In the genomic region with DNA sequence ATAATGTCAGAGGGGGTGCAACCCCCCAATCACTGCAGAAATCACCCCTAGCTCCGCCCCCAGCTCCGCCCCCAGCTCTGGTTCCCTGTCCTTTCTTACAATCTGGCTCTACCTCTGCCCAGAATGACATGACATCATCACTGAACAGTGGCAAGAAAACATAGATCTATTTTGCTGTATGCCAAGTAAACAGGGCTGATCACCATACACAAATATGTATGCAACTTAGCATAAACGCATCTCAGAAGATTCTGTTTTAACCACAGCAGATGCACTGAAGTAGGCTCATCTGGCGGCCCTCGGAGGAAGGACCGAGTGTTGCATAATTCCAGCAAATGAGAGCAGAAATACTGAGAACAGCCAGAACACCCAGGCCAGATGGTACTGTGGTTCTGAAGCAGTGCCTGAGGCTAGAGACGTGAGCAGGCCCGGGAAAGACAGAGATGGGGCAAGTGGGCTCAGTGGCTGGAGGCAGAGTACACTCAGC, we compare ENCODE assay signal across 8 cellular contexts.
DNase-seq lines count a peak whose midpoint lies in the region; ATAC-seq, FAIRE-seq and TF ChIP-seq lines count a peak whose summit lies in the region.

No MANE protein-coding gene starts in this region.

- H3K9me3 ChIP-seq in OCI-LY1 (ENCODE audit: low read length) (no peaks in the 10 kb centered on the region), K562 (replicated peaks; ENCODE audit: control insufficient read depth, insufficient read depth, low read depth, low read length) (0 out of 2 replicates have a peak, but pooled peaks cover 3% of the 10 kb centered on the region), lung (ENCODE audit: control insufficient read depth in 2 of 2, insufficient read depth in 1 of 2, low read length in 1 of 2) (no peaks in the 10 kb centered on the region)

- no peak overlapping the region for H2AFZ ChIP-seq in OCI-LY1 (ENCODE audit: low read length)
- no peak overlapping the region for H2AFZ ChIP-seq in K562 (ENCODE audit: low read depth, low read length)

- DNase-seq in GM18507 (ENCODE audit: extremely low spot score, insufficient read length, low read depth) (no peak), K562 (ENCODE audit: extremely low read depth in 1 of 4, low spot score in 3 of 4) (peak in 2 of 4 experiments; percentile 40 to 42), lung (ENCODE audit: low spot score) (no peak), HK-2 (ENCODE audit: unreplicated experiment) (no peak), NCI-H2196 (lab: John Stamatoyannopoulos, UW; ENCODE audit: unreplicated experiment) (no peak)

- peak; percentile 69 for FAIRE-seq in GM18507 (lab: Jason Lieb, UNC)
- FAIRE-seq in K562 (lab: Jason Lieb, UNC), result no peak

- in situ Hi-C loops in K562 (cut with MboI), result no loop called here

- H3K4me1 ChIP-seq in OCI-LY1 (ENCODE audit: insufficient read depth, low read length, severe bottlenecking) (peaks cover 73% of the 10 kb centered on the region), K562 (replicated peaks in 1 of 2; ENCODE audit: control insufficient read depth in 2 of 2, insufficient read depth in 2 of 2, low read length in 2 of 2) (no peaks in the 10 kb centered on the region), lung (ENCODE audit: control insufficient read depth in 2 of 2, insufficient read depth in 2 of 2, low read length in 2 of 2) (peaks cover 8 to 26% of the 10 kb centered on the region in 2 donors)

- H3K9me2 ChIP-seq in OCI-LY1 (ENCODE audit: low read depth, low read length), result no peaks in the 10 kb centered on the region

- TF ChIP-seq RAD21 in K562 (CRISPR knock-in tag; conservative IDR thresholded peaks at IDR 0.05 in 1 of 2, IDR thresholded peaks at IDR 0.05 in 1 of 2), result no peak

- intact Hi-C loops in K562 (cut with micrococcal nuclease), result no loop called here

- no TSS peak for BruUV-seq in K562 (replicated peaks; lab: Mats Ljungman, UMichigan)

- H3F3A ChIP-seq in OCI-LY1 (ENCODE audit: insufficient read depth, low read length), result 0 out of 2 replicates have a peak, but pooled peaks cover 3% of the 10 kb centered on the region

- ATAC-seq in K562 (peak; percentile 64), lung (ENCODE audit: insufficient read depth, low FRiP score) (peak; percentile 19), HG03175 (IDR thresholded peaks at IDR 0.05; ENCODE audit: unreplicated experiment) (no peak), HG03196 (IDR thresholded peaks at IDR 0.05; ENCODE audit: unreplicated experiment) (no peak)

- no peak for TF ChIP-seq EP300 in K562 (IDR thresholded peaks at IDR 0.05; ENCODE audit: low read length)

- TF ChIP-seq CTCF in OCI-LY1 (IDR thresholded peaks at IDR 0.05; ENCODE audit: low read length) (no peak; the same call in 1 of the 2 replicates), K562 (IDR thresholded peaks at IDR 0.05 in 2 of 3, conservative IDR thresholded peaks at IDR 0.05 in 1 of 3; ENCODE audit: insufficient read depth in 2 of 3, low read depth in 1 of 3, low read length in 3 of 3) (no peak), lung (IDR thresholded peaks at IDR 0.05; ENCODE audit: control extremely low read depth, extremely low read depth) (no peak)

- H3K4me3 ChIP-seq in OCI-LY1 (ENCODE audit: low read depth, low read length, poor library complexity, severe bottlenecking), result no peak overlapping the region
- H3K4me3 ChIP-seq in K562, result no peak overlapping the region
- no peak overlapping the region for H3K4me3 ChIP-seq in lung

- no peaks in the 10 kb centered on the region for H3K9me1 ChIP-seq in K562 (ENCODE audit: control insufficient read depth, insufficient read depth, low read length)

- 45% methylated on average over 8 of the region's 8 CpGs for WGBS in K562 (ENCODE audit: insufficient coverage, low coverage, missing lambda C conversion rate)
- 39 to 45% methylated on average over 8 of the region's 8 CpGs for WGBS in lung, 2 donors

- POLR2A ChIA-PET in K562 (lab: Yijun Ruan, JAX), result no interaction called here

- H3K27ac ChIP-seq in OCI-LY1 (ENCODE audit: low read depth, low read length, poor library complexity, severe bottlenecking) (peak overlapping the region; percentile 34), K562 (ENCODE audit: extremely low read depth, low read depth, low read length) (no peak overlapping the region), lung (ENCODE audit: low read depth in 1 of 2, low read length in 1 of 2) (peak overlapping the region in 1 of 2 donors; percentile 86)

- H3K27me3 ChIP-seq in OCI-LY1 (ENCODE audit: insufficient read depth, low read length), result no peaks in the 10 kb centered on the region
- H3K27me3 ChIP-seq in K562 (ENCODE audit: control insufficient read depth in 2 of 2, insufficient read depth in 2 of 2, low read length in 2 of 2), result no peaks in the 10 kb centered on the region; a peak in 1 of 5 replicates
- H3K27me3 ChIP-seq in lung (ENCODE audit: control insufficient read depth, insufficient read depth), result no peaks in the 10 kb centered on the region

- TF ChIP-seq POLR2A in K562 (conservative IDR thresholded peaks at IDR 0.05), result no peak

- CTCF ChIA-PET in K562 (lab: Yijun Ruan, JAX; ENCODE audit: low intra/inter-chr PET ratio), result no interaction called here

- H4K20me1 ChIP-seq in OCI-LY1 (ENCODE audit: insufficient read depth, low read length) (peaks cover 3% of the 10 kb centered on the region; the same call in 1 of the 2 replicates), K562 (replicated peaks; ENCODE audit: control insufficient read depth, insufficient read depth, low read length) (peaks cover 5% of the 10 kb centered on the region; the same call in 1 of the 2 replicates)

- H3K79me2 ChIP-seq in OCI-LY1 (ENCODE audit: insufficient read depth, low read length) (peaks cover 81% of the 10 kb centered on the region), K562 (ENCODE audit: control insufficient read depth, insufficient read depth, low read length) (no peaks in the 10 kb centered on the region)

- no peak overlapping the region; the same call in 1 of the 2 replicates for H3K9ac ChIP-seq in OCI-LY1 (ENCODE audit: low read length)
- H3K9ac ChIP-seq in K562 (ENCODE audit: insufficient read depth in 1 of 2, low read depth in 2 of 2, low read length in 2 of 2), result no peak overlapping the region

- H3K36me3 ChIP-seq in OCI-LY1 (ENCODE audit: insufficient read depth, low read length), result peaks cover 68% of the 10 kb centered on the region
- no peaks in the 10 kb centered on the region for H3K36me3 ChIP-seq in K562 (ENCODE audit: control insufficient read depth, insufficient read depth, low read length)
- H3K36me3 ChIP-seq in lung (ENCODE audit: control insufficient read depth in 2 of 2, insufficient read depth in 2 of 2, low read length in 2 of 2), result peaks cover 0 to 3% of the 10 kb centered on the region in 2 donors

- peak overlapping the region; percentile 3; the same call in 1 of the 2 replicates for H3K4me2 ChIP-seq in OCI-LY1 (ENCODE audit: low read length)
- no peak overlapping the region for H3K4me2 ChIP-seq in K562 (ENCODE audit: insufficient read depth, low read length)

TF ChIP-seq in K562, 482 proteins besides CTCF, POLR2A, EP300 and RAD21:
- no peak for TF ChIP-seq NCOA4 (IDR thresholded peaks at IDR 0.05; ENCODE audit: partially characterized antibody)
- TF ChIP-seq CEBPB (tag; IDR thresholded peaks at IDR 0.05), result peak; percentile 68
- TF ChIP-seq TOE1 (IDR thresholded peaks at IDR 0.05; ENCODE audit: borderline replicate concordance), result no peak
- 0 out of 2 replicates have a peak, but pooled peaks have one; percentile 63 for TF ChIP-seq TOE1 (CRISPR knock-in tag; IDR thresholded peaks at IDR 0.05; ENCODE audit: borderline replicate concordance, low read depth)
- 0 out of 2 replicates have a peak, but pooled peaks have one; percentile 50 for TF ChIP-seq PHF21A (IDR thresholded peaks at IDR 0.05; ENCODE audit: borderline replicate concordance, low read depth)
- TF ChIP-seq KDM1A (IDR thresholded peaks at IDR 0.05), result 0 out of 4 replicates have a peak, but pooled peaks of 1 of the 2 experiments have one; percentile 15
- TF ChIP-seq RCOR1 (IDR thresholded peaks at IDR 0.05; ENCODE audit: borderline replicate concordance in 1 of 2, low read depth in 2 of 2, low read length in 2 of 2), result 0 out of 4 replicates have a peak, but pooled peaks of 1 of the 2 experiments have one; percentile 9
- no peak for TF ChIP-seq SRSF3 (IDR thresholded peaks at IDR 0.05; ENCODE audit: insufficient read depth, low read length)
- TF ChIP-seq ATF7 (IDR thresholded peaks at IDR 0.05), result peak; percentile 48; the same call in 1 of the 2 replicates
- TF ChIP-seq NFIC (IDR thresholded peaks at IDR 0.05), result no peak
- TF ChIP-seq, protein P1, sequence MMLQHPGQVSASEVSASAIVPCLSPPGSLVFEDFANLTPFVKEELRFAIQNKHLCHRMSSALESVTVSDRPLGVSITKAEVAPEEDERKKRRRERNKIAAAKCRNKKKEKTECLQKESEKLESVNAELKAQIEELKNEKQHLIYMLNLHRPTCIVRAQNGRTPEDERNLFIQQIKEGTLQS (IDR thresholded peaks at IDR 0.05), result peak; percentile 60
- TF ChIP-seq, protein P1 (CRISPR knock-in tag; conservative IDR thresholded peaks at IDR 0.05), result no peak

Comparison
In these comparisons a context has a peak if more than half of its experiments do, and no peak if none do; other contexts are left out.
1. ATAC-seq: peak in K562 (single experiment) and lung (single experiment); none in HG03175 (single experiment) and HG03196 (single experiment).